In the genomic region with DNA sequence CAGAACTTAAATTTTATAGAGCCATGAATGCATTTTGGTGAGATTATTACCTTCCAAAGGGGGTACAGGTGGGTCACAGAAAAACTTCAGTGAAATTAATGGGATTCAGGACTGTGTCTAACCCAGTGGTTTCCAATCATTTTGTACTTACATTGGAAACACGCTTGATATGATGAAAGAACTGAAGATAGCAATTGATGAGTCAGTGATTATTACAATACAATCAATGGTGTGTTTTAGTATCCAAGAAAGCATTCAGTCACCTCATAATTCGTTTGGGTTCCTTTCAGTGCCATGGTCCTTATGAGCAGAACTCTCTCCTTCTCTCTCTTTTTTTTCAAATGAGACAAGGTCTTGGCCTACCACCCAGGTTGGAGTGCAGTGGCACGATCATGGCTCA, we compare ENCODE assay signal across 17 cellular contexts.
DNase-seq lines count a peak whose midpoint lies in the region; ATAC-seq and TF ChIP-seq lines count a peak whose summit lies in the region.
"Had no signal": no experiment of that assay in that cellular context is flagged by ENCODE, and none has a peak within 500 bp of the region (broad histone marks: within the 10 kb centered on the region; RNA-seq: fewer than 3 reads in every experiment).

No MANE protein-coding gene starts in this region.

- intact Hi-C loops in left ventricle myocardium inferior (cut with micrococcal nuclease): no loop called here
- intact Hi-C loops in heart right ventricle (cut with DNase I): no loop called here
- intact Hi-C loops in sigmoid colon (cut with DNase I): no loop called here
- intact Hi-C loops in vagina (cut with DNase I): no loop called here

- no peak overlapping the region for H2AFZ ChIP-seq in hepatocyte

- DNase-seq in left ventricle myocardium inferior (no peak), heart right ventricle (no peak), hepatocyte (ENCODE audit: low spot score) (no peak), sigmoid colon (no peak), vagina (ENCODE audit: extremely low spot score in 2 of 2) (no peak), NCI-H2171 (lab: John Stamatoyannopoulos, UW) (no peak), NCI-H524 (lab: John Stamatoyannopoulos, UW) (no peak)
- DNase-seq: Calu3; CD8-positive, alpha-beta T cell; DMS79 treated with DMSO at 0.1 percent for 48 hours; GF-D8; GOT3; H7 had no signal

- H3K4me2 ChIP-seq in hepatocyte: no peak overlapping the region
- H3K4me2 ChIP-seq: BLaER1 treated with 17β-estradiol and CSF1 and Interleukin-3, amounts not matched to agents 10 nM and 100 nM had no signal

- H3K27ac ChIP-seq in left ventricle myocardium inferior (replicated peaks) (peak overlapping the region; percentile 45), heart right ventricle (peak overlapping the region in 3 of 10 donors; percentile 34 to 70 (median 37)), hepatocyte (peak overlapping the region; percentile 23), sigmoid colon (peak overlapping the region in 3 of 4 donors; percentile 73 to 82 (median 73)), vagina (peak overlapping the region; percentile 4)
- H3K27ac ChIP-seq: 22Rv1; BLaER1 treated with 17β-estradiol and CSF1 and Interleukin-3, amounts not matched to agents 10 nM and 100 nM had no signal

- H3K9me3 ChIP-seq in left ventricle myocardium inferior (replicated peaks) (no peaks in the 10 kb centered on the region), heart right ventricle (no peaks in the 10 kb centered on the region), hepatocyte (ENCODE audit: low read depth) (no peaks in the 10 kb centered on the region), sigmoid colon (no peaks in the 10 kb centered on the region), vagina (no peaks in the 10 kb centered on the region)
- H3K9me3 ChIP-seq: BLaER1 treated with 17β-estradiol and CSF1 and Interleukin-3, amounts not matched to agents 10 nM and 100 nM had no signal

- TF ChIP-seq CTCF in left ventricle myocardium inferior (IDR thresholded peaks at IDR 0.05; ENCODE audit: borderline replicate concordance) (no peak), heart right ventricle (IDR thresholded peaks at IDR 0.05) (no peak), hepatocyte (IDR thresholded peaks at IDR 0.05; ENCODE audit: poor library complexity) (no peak), sigmoid colon (IDR thresholded peaks at IDR 0.05) (no peak), vagina (IDR thresholded peaks at IDR 0.05) (no peak)

- no peak overlapping the region for H3K4me3 ChIP-seq in left ventricle myocardium inferior
- H3K4me3 ChIP-seq in heart right ventricle: no peak overlapping the region
- no peak overlapping the region for H3K4me3 ChIP-seq in hepatocyte
- H3K4me3 ChIP-seq in sigmoid colon: no peak overlapping the region
- H3K4me3 ChIP-seq in vagina: no peak overlapping the region
- H3K4me3 ChIP-seq: BLaER1 treated with 17β-estradiol and CSF1 and Interleukin-3, amounts not matched to agents 10 nM and 100 nM had no signal

- TF ChIP-seq POLR2A in sigmoid colon (IDR thresholded peaks at IDR 0.05) (no peak), vagina (IDR thresholded peaks at IDR 0.05) (no peak)

- ATAC-seq in heart right ventricle (no peak), HG03520 (IDR thresholded peaks at IDR 0.05; ENCODE audit: unreplicated experiment) (no peak)
- ATAC-seq: CD8-positive, alpha-beta T cell; HCT116 had no signal

- no peak for TF ChIP-seq EP300 in sigmoid colon (IDR thresholded peaks at IDR 0.05)

- H3K79me2 ChIP-seq in hepatocyte: no peaks in the 10 kb centered on the region

- WGBS in heart right ventricle, 2 donors: 93% methylated on average over 3 of the region's 3 CpGs
- 96% methylated on average over 3 of the region's 3 CpGs for WGBS in hepatocyte (ENCODE audit: low lambda C conversion rate, missing lambda C conversion rate)
- WGBS in sigmoid colon, 2 donors: 65 to 88% methylated on average over 3 of the region's 3 CpGs

- H3K36me3 ChIP-seq in left ventricle myocardium inferior (no peaks in the 10 kb centered on the region), heart right ventricle (no peaks in the 10 kb centered on the region), hepatocyte (replicated peaks; ENCODE audit: insufficient read depth, low read depth) (no peaks in the 10 kb centered on the region), sigmoid colon (no peaks in the 10 kb centered on the region), vagina (no peaks in the 10 kb centered on the region)
- H3K36me3 ChIP-seq: BLaER1 treated with 17β-estradiol and CSF1 and Interleukin-3, amounts not matched to agents 10 nM and 100 nM had no signal

- H3K4me1 ChIP-seq in left ventricle myocardium inferior (peaks cover 34% of the 10 kb centered on the region), heart right ventricle (peaks cover 0 to 43% (median 19%) of the 10 kb centered on the region in 9 donors), hepatocyte (ENCODE audit: insufficient read depth) (peaks cover 30% of the 10 kb centered on the region), sigmoid colon (peaks cover 0 to 65% (median 55%) of the 10 kb centered on the region in 4 donors), vagina (peaks cover 11% of the 10 kb centered on the region)

- H4K20me1 ChIP-seq in hepatocyte (ENCODE audit: insufficient read depth, poor library complexity, severe bottlenecking): no peaks in the 10 kb centered on the region
- H4K20me1 ChIP-seq: BLaER1 treated with 17β-estradiol and CSF1 and Interleukin-3, amounts not matched to agents 10 nM and 100 nM had no signal

- H3K9me2 ChIP-seq in hepatocyte (replicated peaks; ENCODE audit: insufficient read depth): no peaks in the 10 kb centered on the region

- H3K27me3 ChIP-seq in left ventricle myocardium inferior (ENCODE audit: low read depth) (no peaks in the 10 kb centered on the region), heart right ventricle (no peaks in the 10 kb centered on the region), hepatocyte (no peaks in the 10 kb centered on the region), sigmoid colon (no peaks in the 10 kb centered on the region), vagina (no peaks in the 10 kb centered on the region)
